In the genomic region with DNA sequence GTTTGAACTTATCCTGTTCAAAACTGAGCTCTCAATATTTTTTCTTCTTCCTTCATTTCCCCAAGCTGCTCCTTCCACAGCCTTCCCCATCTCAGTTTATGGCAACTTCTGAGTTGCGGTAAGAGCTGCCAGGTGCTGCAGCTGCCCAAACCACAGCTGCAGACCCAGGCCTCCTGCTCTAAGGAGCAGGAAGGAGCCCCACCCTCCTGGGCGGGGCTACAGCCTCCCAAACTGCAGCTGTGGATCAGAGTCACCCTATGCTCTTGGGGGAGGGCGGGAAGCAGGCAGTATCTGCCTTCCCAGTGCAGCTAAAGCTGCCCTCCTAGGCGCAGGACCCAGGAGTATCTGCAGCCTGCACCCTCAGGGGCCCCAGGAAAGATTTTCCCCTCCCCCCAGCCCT, we compare ENCODE assay signal across 2 cellular contexts.
TF ChIP-seq lines count a peak whose summit lies in the region.

No MANE protein-coding gene starts in this region.

TF ChIP-seq in GM23338, 12 proteins besides CTCF, POLR2A, EP300 and RAD21 (continues in another document):
- TF ChIP-seq NANOG (IDR thresholded peaks at IDR 0.05; ENCODE audit: borderline replicate concordance): no peak
- no peak for TF ChIP-seq ZNF331 (CRISPR knock-in tag; IDR thresholded peaks at IDR 0.05; ENCODE audit: low read depth)
- TF ChIP-seq, protein P1, sequence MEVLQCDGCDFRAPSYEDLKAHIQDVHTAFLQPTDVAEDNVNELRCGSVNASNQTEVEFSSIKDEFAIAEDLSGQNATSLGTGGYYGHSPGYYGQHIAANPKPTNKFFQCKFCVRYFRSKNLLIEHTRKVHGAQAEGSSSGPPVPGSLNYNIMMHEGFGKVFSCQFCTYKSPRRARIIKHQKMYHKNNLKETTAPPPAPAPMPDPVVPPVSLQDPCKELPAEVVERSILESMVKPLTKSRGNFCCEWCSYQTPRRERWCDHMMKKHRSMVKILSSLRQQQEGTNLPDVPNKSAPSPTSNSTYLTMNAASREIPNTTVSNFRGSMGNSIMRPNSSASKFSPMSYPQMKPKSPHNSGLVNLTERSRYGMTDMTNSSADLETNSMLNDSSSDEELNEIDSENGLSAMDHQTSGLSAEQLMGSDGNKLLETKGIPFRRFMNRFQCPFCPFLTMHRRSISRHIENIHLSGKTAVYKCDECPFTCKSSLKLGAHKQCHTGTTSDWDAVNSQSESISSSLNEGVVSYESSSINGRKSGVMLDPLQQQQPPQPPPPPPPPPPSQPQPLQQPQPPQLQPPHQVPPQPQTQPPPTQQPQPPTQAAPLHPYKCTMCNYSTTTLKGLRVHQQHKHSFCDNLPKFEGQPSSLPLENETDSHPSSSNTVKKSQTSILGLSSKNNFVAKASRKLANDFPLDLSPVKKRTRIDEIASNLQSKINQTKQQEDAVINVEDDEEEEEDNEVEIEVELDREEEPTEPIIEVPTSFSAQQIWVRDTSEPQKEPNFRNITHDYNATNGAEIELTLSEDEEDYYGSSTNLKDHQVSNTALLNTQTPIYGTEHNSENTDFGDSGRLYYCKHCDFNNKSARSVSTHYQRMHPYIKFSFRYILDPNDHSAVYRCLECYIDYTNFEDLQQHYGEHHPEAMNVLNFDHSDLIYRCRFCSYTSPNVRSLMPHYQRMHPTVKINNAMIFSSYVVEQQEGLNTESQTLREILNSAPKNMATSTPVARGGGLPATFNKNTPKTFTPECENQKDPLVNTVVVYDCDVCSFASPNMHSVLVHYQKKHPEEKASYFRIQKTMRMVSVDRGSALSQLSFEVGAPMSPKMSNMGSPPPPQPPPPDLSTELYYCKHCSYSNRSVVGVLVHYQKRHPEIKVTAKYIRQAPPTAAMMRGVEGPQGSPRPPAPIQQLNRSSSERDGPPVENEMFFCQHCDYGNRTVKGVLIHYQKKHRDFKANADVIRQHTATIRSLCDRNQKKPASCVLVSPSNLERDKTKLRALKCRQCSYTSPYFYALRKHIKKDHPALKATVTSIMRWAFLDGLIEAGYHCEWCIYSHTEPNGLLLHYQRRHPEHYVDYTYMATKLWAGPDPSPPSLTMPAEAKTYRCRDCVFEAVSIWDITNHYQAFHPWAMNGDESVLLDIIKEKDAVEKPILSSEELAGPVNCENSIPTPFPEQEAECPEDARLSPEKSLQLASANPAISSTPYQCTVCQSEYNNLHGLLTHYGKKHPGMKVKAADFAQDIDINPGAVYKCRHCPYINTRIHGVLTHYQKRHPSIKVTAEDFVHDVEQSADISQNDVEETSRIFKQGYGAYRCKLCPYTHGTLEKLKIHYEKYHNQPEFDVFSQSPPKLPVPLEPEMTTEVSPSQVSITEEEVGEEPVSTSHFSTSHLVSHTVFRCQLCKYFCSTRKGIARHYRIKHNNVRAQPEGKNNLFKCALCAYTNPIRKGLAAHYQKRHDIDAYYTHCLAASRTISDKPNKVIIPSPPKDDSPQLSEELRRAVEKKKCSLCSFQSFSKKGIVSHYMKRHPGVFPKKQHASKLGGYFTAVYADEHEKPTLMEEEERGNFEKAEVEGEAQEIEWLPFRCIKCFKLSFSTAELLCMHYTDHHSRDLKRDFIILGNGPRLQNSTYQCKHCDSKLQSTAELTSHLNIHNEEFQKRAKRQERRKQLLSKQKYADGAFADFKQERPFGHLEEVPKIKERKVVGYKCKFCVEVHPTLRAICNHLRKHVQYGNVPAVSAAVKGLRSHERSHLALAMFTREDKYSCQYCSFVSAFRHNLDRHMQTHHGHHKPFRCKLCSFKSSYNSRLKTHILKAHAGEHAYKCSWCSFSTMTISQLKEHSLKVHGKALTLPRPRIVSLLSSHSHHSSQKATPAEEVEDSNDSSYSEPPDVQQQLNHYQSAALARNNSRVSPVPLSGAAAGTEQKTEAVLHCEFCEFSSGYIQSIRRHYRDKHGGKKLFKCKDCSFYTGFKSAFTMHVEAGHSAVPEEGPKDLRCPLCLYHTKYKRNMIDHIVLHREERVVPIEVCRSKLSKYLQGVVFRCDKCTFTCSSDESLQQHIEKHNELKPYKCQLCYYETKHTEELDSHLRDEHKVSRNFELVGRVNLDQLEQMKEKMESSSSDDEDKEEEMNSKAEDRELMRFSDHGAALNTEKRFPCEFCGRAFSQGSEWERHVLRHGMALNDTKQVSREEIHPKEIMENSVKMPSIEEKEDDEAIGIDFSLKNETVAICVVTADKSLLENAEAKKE (CRISPR knock-in tag; IDR thresholded peaks at IDR 0.05): no peak
- TF ChIP-seq POLR2AphosphoS5 (IDR thresholded peaks at IDR 0.05; ENCODE audit: low read depth): no peak
- no peak for TF ChIP-seq EZH2phosphoT487 (IDR thresholded peaks at IDR 0.05; ENCODE audit: unreplicated experiment)
- TF ChIP-seq STAT1 (IDR thresholded peaks at IDR 0.05; ENCODE audit: unreplicated experiment): no peak
- TF ChIP-seq REST (IDR thresholded peaks at IDR 0.05; ENCODE audit: unreplicated experiment): no peak
- TF ChIP-seq ZNF114 (CRISPR knock-in tag; IDR thresholded peaks at IDR 0.05): no peak
- TF ChIP-seq CREB1 (CRISPR knock-in tag; IDR thresholded peaks at IDR 0.05; ENCODE audit: low read depth): no peak
- TF ChIP-seq JUNB (IDR thresholded peaks at IDR 0.05; ENCODE audit: unreplicated experiment): no peak
- no peak for TF ChIP-seq EZH2 (IDR thresholded peaks at IDR 0.05; ENCODE audit: low read depth, unreplicated experiment)

TF ChIP-seq in K562, 482 proteins besides CTCF, POLR2A, EP300 and RAD21:
- TF ChIP-seq, protein P2, sequence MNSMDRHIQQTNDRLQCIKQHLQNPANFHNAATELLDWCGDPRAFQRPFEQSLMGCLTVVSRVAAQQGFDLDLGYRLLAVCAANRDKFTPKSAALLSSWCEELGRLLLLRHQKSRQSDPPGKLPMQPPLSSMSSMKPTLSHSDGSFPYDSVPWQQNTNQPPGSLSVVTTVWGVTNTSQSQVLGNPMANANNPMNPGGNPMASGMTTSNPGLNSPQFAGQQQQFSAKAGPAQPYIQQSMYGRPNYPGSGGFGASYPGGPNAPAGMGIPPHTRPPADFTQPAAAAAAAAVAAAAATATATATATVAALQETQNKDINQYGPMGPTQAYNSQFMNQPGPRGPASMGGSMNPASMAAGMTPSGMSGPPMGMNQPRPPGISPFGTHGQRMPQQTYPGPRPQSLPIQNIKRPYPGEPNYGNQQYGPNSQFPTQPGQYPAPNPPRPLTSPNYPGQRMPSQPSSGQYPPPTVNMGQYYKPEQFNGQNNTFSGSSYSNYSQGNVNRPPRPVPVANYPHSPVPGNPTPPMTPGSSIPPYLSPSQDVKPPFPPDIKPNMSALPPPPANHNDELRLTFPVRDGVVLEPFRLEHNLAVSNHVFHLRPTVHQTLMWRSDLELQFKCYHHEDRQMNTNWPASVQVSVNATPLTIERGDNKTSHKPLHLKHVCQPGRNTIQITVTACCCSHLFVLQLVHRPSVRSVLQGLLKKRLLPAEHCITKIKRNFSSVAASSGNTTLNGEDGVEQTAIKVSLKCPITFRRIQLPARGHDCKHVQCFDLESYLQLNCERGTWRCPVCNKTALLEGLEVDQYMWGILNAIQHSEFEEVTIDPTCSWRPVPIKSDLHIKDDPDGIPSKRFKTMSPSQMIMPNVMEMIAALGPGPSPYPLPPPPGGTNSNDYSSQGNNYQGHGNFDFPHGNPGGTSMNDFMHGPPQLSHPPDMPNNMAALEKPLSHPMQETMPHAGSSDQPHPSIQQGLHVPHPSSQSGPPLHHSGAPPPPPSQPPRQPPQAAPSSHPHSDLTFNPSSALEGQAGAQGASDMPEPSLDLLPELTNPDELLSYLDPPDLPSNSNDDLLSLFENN (IDR thresholded peaks at IDR 0.05; ENCODE audit: low read depth in 2 of 2, low read length in 2 of 2): no peak
- no peak for TF ChIP-seq PCBP2 (IDR thresholded peaks at IDR 0.05; ENCODE audit: low read depth, low read length, poor library complexity, severe bottlenecking)
- peak; percentile 44; the same call in 1 of the 2 replicates for TF ChIP-seq CBFA2T3 (IDR thresholded peaks at IDR 0.05)
- TF ChIP-seq NFE2 (IDR thresholded peaks at IDR 0.05; ENCODE audit: low read depth): no peak
